Comparison of ENCODE assay signal across 8 cellular contexts in genomic region chr17:82551779-82552457, GRCh38. TPM values are rescaled to one million over a fixed set of nuclear protein-coding genes. Genes with fewer than 3 reads are reported as not detected.
A peak's percentile ranks its signal among the peaks of the same experiment; 100 is the strongest.
DNase-seq lines count a peak whose midpoint lies in the region; ATAC-seq and TF ChIP-seq lines count a peak whose summit lies in the region.

No MANE protein-coding gene starts in this region.

- H3K9me3 Mint-ChIP-seq in chondrocyte (ENCODE audit: low read depth): peaks cover 6% of the 10 kb centered on the region

- no peak overlapping the region for H3K4me3 Mint-ChIP-seq in chondrocyte (ENCODE audit: unreplicated experiment)

- DNase-seq in NCI-H1417 (lab: John Stamatoyannopoulos, UW) (peak; percentile 40 to 74 (median 67)), NCI-H1417 treated with DMSO at 0.1 percent for 48 hours (lab: John Stamatoyannopoulos, UW) (no peak), NCI-H2196 treated with DMSO at 0.1 percent for 48 hours (lab: John Stamatoyannopoulos, UW; ENCODE audit: unreplicated experiment) (peak; percentile 74), chondrocyte (ENCODE audit: low spot score) (no peak), medulla oblongata (ENCODE audit: extremely low spot score) (peak; percentile 60)
- DNase-seq in activated CD4-positive, alpha-beta T cell treated with anti-CD3 and anti-CD28 coated beads for 48 hours: peak; percentile 86
- peak; percentile 51 for DNase-seq in stimulated activated CD8-positive, alpha-beta memory T cell treated with anti-CD3 and anti-CD28 coated beads, Interleukin-4, amount 100 ng/mL, for 24 hours (ENCODE audit: low read depth)

- peak overlapping the region; percentile 71 for H3K27ac Mint-ChIP-seq in chondrocyte (ENCODE audit: unreplicated experiment)

- ATAC-seq in HG02970 (IDR thresholded peaks at IDR 0.05; ENCODE audit: low FRiP score, unreplicated experiment): peak; percentile 66

- TF ChIP-seq CTCF in chondrocyte (IDR thresholded peaks at IDR 0.05): peak; percentile 80

- H3K27me3 Mint-ChIP-seq in chondrocyte (ENCODE audit: low read depth): no peaks in the 10 kb centered on the region

- peaks cover 49% of the 10 kb centered on the region for H3K4me1 Mint-ChIP-seq in chondrocyte (ENCODE audit: low read depth)

- H3K36me3 Mint-ChIP-seq in chondrocyte (ENCODE audit: low read depth): no peaks in the 10 kb centered on the region

RNA-seq across cellular contexts. Expression of gene FOXK2, which starts 32.4 kb away (rescaled TPM):
- total RNA-seq in chondrocyte: 47.6 to 49.5 TPM (median 49.4 TPM) in 3 replicates

Comparison
In these comparisons a context has a peak if more than half of its experiments do, and no peak if none do; other contexts are left out.
1. DNase-seq: peak in NCI-H1417 (3 of 3), NCI-H2196 treated with DMSO at 0.1 percent for 48 hours (single experiment), activated CD4-positive, alpha-beta T cell treated with anti-CD3 and anti-CD28 coated beads for 48 hours (single experiment), medulla oblongata (single experiment) and stimulated activated CD8-positive, alpha-beta memory T cell treated with anti-CD3 and anti-CD28 coated beads, Interleukin-4, amount 100 ng/mL, for 24 hours (single experiment); none in NCI-H1417 treated with DMSO at 0.1 percent for 48 hours (single experiment) and chondrocyte (single experiment).